1 cellular context compared by ENCODE assay signal in genomic region chr7:138352570-138353461, GRCh38.
TF ChIP-seq lines count a peak whose summit lies in the region.

No MANE protein-coding gene starts in this region.

TF ChIP-seq in H1, 55 proteins besides CTCF, POLR2A, EP300 and RAD21:
- TF ChIP-seq NANOG (IDR thresholded peaks at IDR 0.05; ENCODE audit: insufficient read depth, low read depth, low read length, poor library complexity, severe bottlenecking) (no peak), BRCA1 (IDR thresholded peaks at IDR 0.05; ENCODE audit: low read depth, low read length) (no peak), RXRA (IDR thresholded peaks at IDR 0.05; ENCODE audit: insufficient read depth, low read depth, low read length) (no peak), CHD1 (IDR thresholded peaks at IDR 0.05; ENCODE audit: low read depth, low read length) (no peak), HDAC2 (IDR thresholded peaks at IDR 0.05; ENCODE audit: borderline replicate concordance in 1 of 2, low read depth in 2 of 2, low read length in 2 of 2) (no peak), TAF7 (optimal IDR thresholded peaks at IDR 0.05; ENCODE audit: borderline replicate concordance, low read depth, low read length) (no peak), POLR2AphosphoS5 (IDR thresholded peaks at IDR 0.05; ENCODE audit: low read depth, low read length) (no peak), YY1 (IDR thresholded peaks at IDR 0.05; ENCODE audit: low read depth, low read length) (no peak), SP4 (IDR thresholded peaks at IDR 0.05; ENCODE audit: low read length) (no peak), MAFK (IDR thresholded peaks at IDR 0.05; ENCODE audit: low read depth, low read length) (no peak), NRF1 (IDR thresholded peaks at IDR 0.05; ENCODE audit: low read depth, low read length) (no peak), SIRT6 (IDR thresholded peaks at IDR 0.05; ENCODE audit: low read length) (no peak), ASH2L (IDR thresholded peaks at IDR 0.05; ENCODE audit: low read length) (no peak), CREB1 (IDR thresholded peaks at IDR 0.05) (no peak), CHD2 (IDR thresholded peaks at IDR 0.05; ENCODE audit: low read length) (no peak), RFX5 (IDR thresholded peaks at IDR 0.05; ENCODE audit: borderline replicate concordance, low read depth, low read length) (no peak), HDAC6 (IDR thresholded peaks at IDR 0.05; ENCODE audit: low read depth, low read length) (no peak), CEBPB (IDR thresholded peaks at IDR 0.05; ENCODE audit: low read depth, low read length) (no peak)
